ENCODE assay signal across 18 cellular contexts in the genomic region with DNA sequence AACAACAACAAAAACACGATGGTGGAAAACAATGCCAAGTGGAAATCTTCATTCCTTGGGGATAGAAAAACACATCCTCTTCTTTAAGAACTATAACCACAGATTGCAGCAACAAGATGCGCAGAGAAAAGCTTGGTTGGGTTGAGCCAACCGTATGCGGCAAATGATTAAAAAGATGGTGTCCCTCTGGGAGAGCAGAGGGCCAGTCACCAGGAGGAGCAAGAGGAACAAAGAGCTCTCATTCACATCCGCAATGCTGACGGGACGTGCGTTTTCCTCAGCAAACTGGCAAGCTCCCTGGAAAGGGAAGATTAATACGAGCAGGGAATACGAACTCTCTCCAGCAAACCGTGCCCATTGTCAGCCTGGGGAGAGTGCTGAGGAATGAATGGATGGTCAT.
DNase-seq lines count a peak whose midpoint lies in the region; ATAC-seq and TF ChIP-seq lines count a peak whose summit lies in the region.
"Had no signal": no experiment of that assay in that cellular context is flagged by ENCODE, and none has a peak within 500 bp of the region (broad histone marks: within the 10 kb centered on the region; RNA-seq: fewer than 3 reads in every experiment).

No MANE protein-coding gene starts in this region.

- peak overlapping the region in 1 of 59 donors; percentile 54 for H3K27ac ChIP-seq in dorsolateral prefrontal cortex
- H3K27ac ChIP-seq: A549, prostate gland had no signal

- peak overlapping the region in 42 of 59 donors; percentile 2 to 54 (median 28) for H3K4me3 ChIP-seq in dorsolateral prefrontal cortex
- H3K4me3 ChIP-seq: A549, mucosa of descending colon, prostate gland had no signal

- no peak overlapping the region for H3K27ac Mint-ChIP-seq in activated CD4-positive, alpha-beta T cell treated with anti-CD3 and anti-CD28 coated beads, Interleukin-2, amount 10 ng/mL, durations not matched to agents 24 days and 14 days
- H3K27ac Mint-ChIP-seq: T-cell had no signal

- peak in 13 of 56 donors; percentile 7 to 54 (median 25) for TF ChIP-seq CTCF in dorsolateral prefrontal cortex (IDR thresholded peaks at IDR 0.05 in 54 of 56, conservative IDR thresholded peaks at IDR 0.05 in 2 of 56; ENCODE audit: low read depth in 1 of 56, partially characterized antibody in 56 of 56)

- H3K4me1 Mint-ChIP-seq in activated CD4-positive, alpha-beta T cell treated with anti-CD3 and anti-CD28 coated beads, Interleukin-2, amount 10 ng/mL, durations not matched to agents 24 days and 14 days = peaks cover 16% of the 10 kb centered on the region

- DNase-seq in cardiac septum (ENCODE audit: low spot score) (peak; percentile 58), Right ventricle myocardium inferior (ENCODE audit: missing footprints) (no peak), dorsolateral prefrontal cortex (peak in 2 of 10 donors; percentile 53), midbrain (lab: John Stamatoyannopoulos, UW) (peak; percentile 30), superior temporal gyrus (ENCODE audit: extremely low spot score) (peak; percentile 59)
- no peak for DNase-seq in activated CD4-positive, alpha-beta T cell treated with anti-CD3 and anti-CD28 coated beads, Interleukin-2, amount 10 ng/mL, durations not matched to agents 24 days and 14 days
- DNase-seq: activated effector memory CD4-positive, alpha-beta T cell treated with anti-CD3 and anti-CD28 coated beads, Interleukin-2, amount 50 U/mL, for 16 hours; aorta; Calu3; mucosa of descending colon; NCI-H1694 treated with DMSO at 0.1 percent for 48 hours; NCI-H69; T-cell had no signal

- H3K27me3 Mint-ChIP-seq in activated CD4-positive, alpha-beta T cell treated with anti-CD3 and anti-CD28 coated beads, Interleukin-2, amount 10 ng/mL, durations not matched to agents 24 days and 14 days = peaks cover 2% of the 10 kb centered on the region
- H3K27me3 Mint-ChIP-seq: T-cell had no signal

- intact Hi-C loops in cardiac septum (cut with DNase I) (no loop called here), Right ventricle myocardium inferior (cut with DNase I) (no loop called here), dorsolateral prefrontal cortex (cut with DNase I) (no loop called here)
- intact Hi-C loops in activated CD4-positive, alpha-beta T cell treated with anti-CD3 and anti-CD28 coated beads, Interleukin-2, amount 10 ng/mL, durations not matched to agents 24 days and 14 days (cut with micrococcal nuclease) = no loop called here

- H3K27me3 ChIP-seq in dorsolateral prefrontal cortex = no peaks in the 10 kb centered on the region

- no peak overlapping the region for H3K4me3 Mint-ChIP-seq in activated CD4-positive, alpha-beta T cell treated with anti-CD3 and anti-CD28 coated beads, Interleukin-2, amount 10 ng/mL, durations not matched to agents 24 days and 14 days
- H3K4me3 Mint-ChIP-seq: T-cell had no signal

- peaks cover 5% of the 10 kb centered on the region for H3K9me3 Mint-ChIP-seq in activated CD4-positive, alpha-beta T cell treated with anti-CD3 and anti-CD28 coated beads, Interleukin-2, amount 10 ng/mL, durations not matched to agents 24 days and 14 days

- no peak for ATAC-seq in Right ventricle myocardium inferior
- no peak for ATAC-seq in GM21723 (IDR thresholded peaks at IDR 0.05; ENCODE audit: unreplicated experiment)
- no peak for ATAC-seq in HG02623 (IDR thresholded peaks at IDR 0.05; ENCODE audit: unreplicated experiment)
- ATAC-seq: A549, mucosa of descending colon, Panc1, T-cell had no signal

- no peaks in the 10 kb centered on the region for H3K36me3 Mint-ChIP-seq in activated CD4-positive, alpha-beta T cell treated with anti-CD3 and anti-CD28 coated beads, Interleukin-2, amount 10 ng/mL, durations not matched to agents 24 days and 14 days (ENCODE audit: low read depth)
- H3K36me3 Mint-ChIP-seq: T-cell had no signal

Comparison
In these comparisons a context has a peak if more than half of its experiments do, and no peak if none do; other contexts are left out.
1. DNase-seq: peak in cardiac septum (single experiment), midbrain (single experiment) and superior temporal gyrus (single experiment); none in Right ventricle myocardium inferior (single experiment) and activated CD4-positive, alpha-beta T cell treated with anti-CD3 and anti-CD28 coated beads, Interleukin-2, amount 10 ng/mL, durations not matched to agents 24 days and 14 days (single experiment).